ENCODE assay signal across 21 cellular contexts in genomic region chr13:114136576-114136975, GRCh38. TPM values are rescaled to one million over a fixed set of nuclear protein-coding genes. Genes with fewer than 3 reads are reported as not detected.
A peak's percentile ranks its signal among the peaks of the same experiment; 100 is the strongest.
DNase-seq lines count a peak whose midpoint lies in the region; ATAC-seq and TF ChIP-seq lines count a peak whose summit lies in the region.
"Had no signal": no experiment of that assay in that cellular context is flagged by ENCODE, and none has a peak within 500 bp of the region (broad histone marks: within the 10 kb centered on the region; RNA-seq: fewer than 3 reads in every experiment).

No MANE protein-coding gene starts in this region.

- H3K14ac ChIP-seq in IMR-90 (replicated peaks; ENCODE audit: low read depth, low read length), result no peak overlapping the region

- in situ Hi-C loops in IMR-90 (cut with MboI; ENCODE audit: low sequenced_read_pairs) (no loop called here), HAP-1 (cut with MboI; ENCODE audit: low sequenced_read_pairs) (no loop called here)

- H3K27me3 ChIP-seq in IMR-90 (ENCODE audit: control insufficient read depth, insufficient read depth, low read length) (no peaks in the 10 kb centered on the region), mesendoderm (ENCODE audit: insufficient read depth, low read length, poor library complexity) (no peaks in the 10 kb centered on the region), spleen (replicated peaks in 1 of 7) (peaks cover 0 to 4% (median 0%) of the 10 kb centered on the region in 7 donors), HAP-1 (ENCODE audit: low read depth) (no peaks in the 10 kb centered on the region)
- H3K27me3 ChIP-seq: BLaER1, MG63 had no signal

- H3K9me3 Mint-ChIP-seq in endothelial cell (ENCODE audit: unreplicated experiment), result no peaks in the 10 kb centered on the region

- no peak for TF ChIP-seq RAD21 in IMR-90 (IDR thresholded peaks at IDR 0.05; ENCODE audit: low read length)

- intact Hi-C loops in IMR-90 (cut with micrococcal nuclease) (no loop called here), spleen (cut with DNase I; ENCODE audit: low total_unique reads) (no loop called here)

- H4K5ac ChIP-seq in IMR-90 (ENCODE audit: low read depth, low read length), result no peak overlapping the region
- H4K5ac ChIP-seq in mesendoderm (ENCODE audit: low read length), result no peak overlapping the region

- H3K9ac ChIP-seq in IMR-90 (ENCODE audit: low read depth, low read length) (no peak overlapping the region), mesendoderm (ENCODE audit: low read length) (no peak overlapping the region)
- H3K9ac ChIP-seq: BLaER1, GM23248 had no signal

- TF ChIP-seq CTCF in IMR-90 (conservative IDR thresholded peaks at IDR 0.05; ENCODE audit: low read depth, low read length), result no peak
- no peak for TF ChIP-seq CTCF in spleen (IDR thresholded peaks at IDR 0.05 in 8 of 11, conservative IDR thresholded peaks at IDR 0.05 in 3 of 11)
- no peak for TF ChIP-seq CTCF in endothelial cell (IDR thresholded peaks at IDR 0.05; ENCODE audit: unreplicated experiment)

- H2AK9ac ChIP-seq in IMR-90 (replicated peaks; ENCODE audit: low read depth, low read length, poor library complexity), result peak overlapping the region; percentile 13

- no peak overlapping the region for H2BK20ac ChIP-seq in IMR-90 (ENCODE audit: low read depth, low read length)

- H3K79me1 ChIP-seq in IMR-90 (ENCODE audit: low read depth in 1 of 2, low read length in 2 of 2), result peaks cover 2 to 7% of the 10 kb centered on the region in 2 experiments; a peak in 3 of 4 replicates
- peaks cover 3% of the 10 kb centered on the region for H3K79me1 ChIP-seq in mesendoderm (ENCODE audit: low read length)

- H3K4me3 ChIP-seq in IMR-90 (ENCODE audit: insufficient read depth, low read depth, low read length), result no peak overlapping the region
- no peak overlapping the region for H3K4me3 ChIP-seq in mesendoderm (ENCODE audit: low read length)
- H3K4me3 ChIP-seq in spleen, result no peak overlapping the region
- no peak overlapping the region for H3K4me3 ChIP-seq in HAP-1
- H3K4me3 ChIP-seq: BLaER1, GM23248, MG63 had no signal

- 100% methylated on average over 1 of the region's 7 CpGs; no CpG with 5 or more reads in 1 of the 2 experiments for WGBS in IMR-90 (ENCODE audit: extremely low coverage in 2 of 2, insufficient read length in 1 of 2), 2 experiments
- no CpG with 5 or more reads among the region's 7 CpGs for WGBS in mesendoderm (ENCODE audit: extremely low coverage, insufficient coverage, low lambda C conversion rate)
- 88 to 93% (median 89%) methylated on average over 7 of the region's 7 CpGs for WGBS in spleen, 5 donors

- no peak for ATAC-seq in IMR-90 (ENCODE audit: low read depth)
- ATAC-seq: Panc1, Right ventricle myocardium inferior had no signal

- no TSS peak for BruUV-seq in IMR-90 (replicated peaks; lab: Mats Ljungman, UMichigan)

- H2BK120ac ChIP-seq in IMR-90 (ENCODE audit: low read depth, low read length), result no peak overlapping the region
- no peak overlapping the region for H2BK120ac ChIP-seq in mesendoderm (ENCODE audit: low read depth, low read length)

- TF ChIP-seq POLR2A in IMR-90 (IDR thresholded peaks at IDR 0.05; ENCODE audit: low read depth, low read length), result no peak; the same call in 1 of the 2 replicates
- no peak for TF ChIP-seq POLR2A in spleen (IDR thresholded peaks at IDR 0.05)

- H2AK5ac ChIP-seq in IMR-90 (ENCODE audit: low read depth, low read length) (no peak overlapping the region; the same call in 1 of the 2 replicates), mesendoderm (ENCODE audit: low read length) (no peak overlapping the region)

- no peak overlapping the region for H3K4ac ChIP-seq in IMR-90 (ENCODE audit: low read depth, low read length)
- H3K4ac ChIP-seq in mesendoderm (ENCODE audit: low read depth, low read length), result no peak overlapping the region

- H3K56ac ChIP-seq in IMR-90 (ENCODE audit: extremely low read depth, insufficient read depth, low read length), result no peak overlapping the region
- H3K56ac ChIP-seq in mesendoderm (ENCODE audit: low read length), result no peak overlapping the region

- no peak overlapping the region for H3K27ac Mint-ChIP-seq in endothelial cell (ENCODE audit: unreplicated experiment)

- H2AFZ ChIP-seq in IMR-90 (replicated peaks; ENCODE audit: low read length, poor library complexity), result no peak overlapping the region
- H2AFZ ChIP-seq: GM23248 had no signal

- peaks cover 5% of the 10 kb centered on the region for H3K27me3 Mint-ChIP-seq in endothelial cell (ENCODE audit: unreplicated experiment)

- H4K20me1 ChIP-seq in IMR-90 (ENCODE audit: insufficient read depth, low read length), result peaks cover 4% of the 10 kb centered on the region; the same call in 1 of the 2 replicates

- H3K4me1 Mint-ChIP-seq in endothelial cell (ENCODE audit: unreplicated experiment), result peaks cover 12% of the 10 kb centered on the region

- H4K91ac ChIP-seq in IMR-90 (ENCODE audit: insufficient read depth, low read depth, low read length), result no peak overlapping the region

- peaks cover 7% of the 10 kb centered on the region for H3K9me1 ChIP-seq in IMR-90 (ENCODE audit: insufficient read depth, low read length)

- H3K36me3 ChIP-seq in IMR-90 (ENCODE audit: control insufficient read depth, insufficient read depth, low read length) (no peaks in the 10 kb centered on the region), mesendoderm (ENCODE audit: control insufficient read depth, insufficient read depth, low read length) (no peaks in the 10 kb centered on the region), spleen (no peaks in the 10 kb centered on the region), HAP-1 (replicated peaks) (no peaks in the 10 kb centered on the region)
- H3K36me3 ChIP-seq: BLaER1, MG63 had no signal

- H3K23ac ChIP-seq in IMR-90 (ENCODE audit: low read depth, low read length), result no peak overlapping the region
- no peak overlapping the region for H3K23ac ChIP-seq in mesendoderm (ENCODE audit: low read length)

- dilution Hi-C loops in IMR-90 (cut with HindIII; ENCODE audit: low sequenced_read_pairs, unreplicated experiment), result no loop called here

- H3K27ac ChIP-seq in IMR-90 (ENCODE audit: insufficient read depth, low read length), result no peak overlapping the region
- H3K27ac ChIP-seq in mesendoderm (ENCODE audit: low read depth, low read length), result no peak overlapping the region
- H3K27ac ChIP-seq in spleen, result no peak overlapping the region
- H3K27ac ChIP-seq: BLaER1, GM23248 had no signal

- H3K4me1 ChIP-seq in IMR-90 (ENCODE audit: control insufficient read depth, insufficient read depth, low read length), result no peaks in the 10 kb centered on the region
- no peaks in the 10 kb centered on the region for H3K4me1 ChIP-seq in mesendoderm (ENCODE audit: control insufficient read depth, low read depth, low read length)
- peaks cover 6 to 38% (median 27%) of the 10 kb centered on the region in 6 donors for H3K4me1 ChIP-seq in spleen
- H3K4me1 ChIP-seq in HAP-1, result no peaks in the 10 kb centered on the region

- no peak overlapping the region for H2BK15ac ChIP-seq in IMR-90 (ENCODE audit: low read depth, low read length)
- no peak overlapping the region for H2BK15ac ChIP-seq in mesendoderm (replicated peaks; ENCODE audit: low read depth)

- no peak overlapping the region for H3K4me2 ChIP-seq in IMR-90 (ENCODE audit: low read depth, low read length)
- no peak overlapping the region for H3K4me2 ChIP-seq in mesendoderm (ENCODE audit: low read length)
- H3K4me2 ChIP-seq: BLaER1 had no signal

- H2BK5ac ChIP-seq in IMR-90 (ENCODE audit: low read depth, low read length, poor library complexity, severe bottlenecking), result no peak overlapping the region
- H2BK5ac ChIP-seq in mesendoderm (ENCODE audit: low read length), result no peak overlapping the region

- H4K8ac ChIP-seq in IMR-90 (ENCODE audit: low read depth in 2 of 2, low read length in 2 of 2) (no peak overlapping the region), mesendoderm (ENCODE audit: low read depth, low read length) (no peak overlapping the region)

- peaks cover 14% of the 10 kb centered on the region for H3K36me3 Mint-ChIP-seq in endothelial cell (ENCODE audit: low read depth, unreplicated experiment)

- CTCF ChIA-PET in IMR-90 (lab: Yijun Ruan, JAX), result no interaction called here

- peak; percentile 47 for DNase-seq in activated effector memory CD4-positive, alpha-beta T cell treated with anti-CD3 and anti-CD28 coated beads, Interleukin-2, amount 50 U/mL, for 16 hours
- no peak for DNase-seq in activated effector memory CD4-positive, alpha-beta T cell treated with Interleukin-2 at 50 U/mL for 16 hours
- DNase-seq in IMR-90 (no peak), mesendoderm (peak; percentile 42), spleen (peak; percentile 64), endothelial cell (ENCODE audit: low spot score) (no peak), glomerular visceral epithelial cell (ENCODE audit: extremely low spot score) (no peak), HAP-1 (ENCODE audit: low spot score in 2 of 2) (no peak)
- DNase-seq: DMS153, GM23248, Karpas-422, MG63, NCI-H1092, NCI-H2107, NCI-H2227 treated with DMSO at 0.1 percent for 48 hours, NCI-H524 treated with DMSO at 0.1 percent for 48 hours had no signal

- H3K79me2 ChIP-seq in mesendoderm (ENCODE audit: control insufficient read depth, insufficient read depth, low read length), result no peaks in the 10 kb centered on the region

- H3K9me3 ChIP-seq in IMR-90 (ENCODE audit: control insufficient read depth, insufficient read depth, low read length) (no peaks in the 10 kb centered on the region), spleen (no peaks in the 10 kb centered on the region), HAP-1 (no peaks in the 10 kb centered on the region)
- H3K9me3 ChIP-seq: BLaER1, MG63 had no signal

- H3K4me3 Mint-ChIP-seq in endothelial cell (ENCODE audit: unreplicated experiment), result no peak overlapping the region

- H3K18ac ChIP-seq in IMR-90 (ENCODE audit: low read depth, low read length) (no peak overlapping the region), mesendoderm (ENCODE audit: low read length) (no peak overlapping the region)

- POLR2A ChIA-PET in IMR-90 (lab: Charles Lee; ENCODE audit: unreplicated experiment), result no interaction called here

TF ChIP-seq in IMR-90, 13 proteins besides CTCF, POLR2A, EP300 and RAD21 (continues in another document):
- TF ChIP-seq CEBPB (IDR thresholded peaks at IDR 0.05; ENCODE audit: low read depth, low read length), result no peak

RNA-seq across cellular contexts. Expression of gene RASA3, which starts 4.2 kb away (rescaled TPM):
- total RNA-seq in IMR-90 (2012; rRNA removed) (21.0 and 22.8 TPM in 2 replicates), spleen (10 to 100 TPM; 35.9 to 52.8 (median 52.0) TPM), endothelial cell (ENCODE audit: unreplicated experiment) (34.0 TPM)
- polyA plus RNA-seq in IMR-90 (2012; rRNA removed) (31.0 and 31.4 TPM in 2 replicates), spleen (10 to 100 TPM; 11.7 to 17.2 (median 12.1) TPM)
- 22.9 and 29.5 TPM in 2 replicates for polyA plus RNA-seq in IMR-90 (2012; cell fraction: cytosol; rRNA removed)
- polyA plus RNA-seq in IMR-90 (2012; cell fraction: nucleus; rRNA removed; ENCODE audit: low replicate concordance), result 48.4 and 48.8 TPM in 2 replicates
- polyA plus RNA-seq in mesendoderm (2013, experiment 1 of 2), result 11.0 TPM
- 11.3 TPM for polyA plus RNA-seq in mesendoderm (2013, experiment 2 of 2)

RNA-seq across cellular contexts. Expression of gene CFAP97D2, which starts 42.5 kb away (rescaled TPM):
- total RNA-seq in IMR-90 (2012; rRNA removed), result not detected in 2 replicates
- not detected in 2 replicates for polyA plus RNA-seq in IMR-90 (2012; rRNA removed)
- polyA plus RNA-seq in IMR-90 (2012; cell fraction: cytosol; rRNA removed), result not detected in 2 replicates
- polyA plus RNA-seq in IMR-90 (2012; cell fraction: nucleus; rRNA removed; ENCODE audit: low replicate concordance), result not detected in 2 replicates
- not detected for polyA plus RNA-seq in mesendoderm (2013, experiment 1 of 2)
- not detected for polyA plus RNA-seq in mesendoderm (2013, experiment 2 of 2)
- total RNA-seq in spleen, result not detected
- under 1 TPM in 1 of 3 donors, not detected in 2; 0.05 TPM for polyA plus RNA-seq in spleen
- total RNA-seq in endothelial cell (ENCODE audit: unreplicated experiment), result not detected
- total RNA-seq: A172, GM23248, HT-29, Right ventricle myocardium inferior had no signal
- polyA plus RNA-seq: GM23248 had no signal

Comparison
In these comparisons a context has a peak if more than half of its experiments do, and no peak if none do; other contexts are left out.
1. DNase-seq: peak in activated effector memory CD4-positive, alpha-beta T cell treated with anti-CD3 and anti-CD28 coated beads, Interleukin-2, amount 50 U/mL, for 16 hours (single experiment), mesendoderm (single experiment) and spleen (single experiment); none in activated effector memory CD4-positive, alpha-beta T cell treated with Interleukin-2 at 50 U/mL for 16 hours (single experiment), IMR-90 (single experiment), endothelial cell (single experiment), glomerular visceral epithelial cell (single experiment) and HAP-1 (0 of 2).